8 cellular contexts compared by ENCODE assay signal in the genomic region with DNA sequence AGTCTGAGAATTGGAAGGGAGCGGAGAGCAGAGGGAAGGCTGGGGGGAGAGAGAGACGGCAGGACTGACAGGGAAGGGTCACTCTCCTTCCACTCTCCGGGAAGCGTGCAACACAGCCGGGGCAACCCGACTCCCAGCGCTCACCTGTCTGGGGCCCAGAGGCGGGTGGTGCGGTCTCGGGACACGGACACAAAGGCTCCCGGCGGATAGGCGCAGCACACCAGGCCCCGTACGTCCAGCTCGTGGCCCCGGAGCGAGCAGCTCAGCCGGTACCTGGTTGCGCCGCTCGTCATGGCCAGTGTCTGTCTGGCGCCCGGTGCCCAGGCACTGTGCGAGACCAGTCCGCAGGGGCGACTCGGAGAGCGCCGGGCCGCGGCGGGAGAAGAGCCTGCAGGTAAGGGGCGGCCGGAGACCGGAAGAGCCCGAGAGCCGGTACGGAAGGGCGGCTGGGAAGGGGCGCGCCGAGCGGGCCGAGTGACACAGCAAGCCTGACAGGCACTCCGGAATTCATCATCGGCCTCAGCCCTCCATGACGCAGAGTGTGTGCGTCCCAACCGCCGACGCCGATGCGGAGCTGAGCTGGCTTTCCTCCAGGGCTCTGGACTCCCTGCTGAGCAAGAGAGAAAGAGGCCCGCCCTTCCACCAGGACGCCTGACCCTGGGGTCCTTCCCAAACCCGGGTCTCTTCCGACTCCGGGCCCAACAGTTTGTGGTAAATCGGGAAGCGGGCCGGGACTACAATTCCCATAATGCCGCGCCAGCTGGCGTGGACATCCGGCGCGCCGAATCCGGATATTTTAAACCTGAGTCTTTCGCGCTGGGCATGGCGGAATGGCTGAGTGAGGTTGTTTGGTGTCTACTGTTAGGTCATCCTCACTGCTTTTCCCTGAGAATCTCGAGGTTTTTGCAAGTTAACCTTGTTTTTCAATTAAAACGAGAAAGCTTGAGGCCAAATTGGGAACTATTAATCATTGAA. TPM values are rescaled to one million over a fixed set of nuclear protein-coding genes. Genes with fewer than 3 reads are reported as not detected.
DNase-seq lines count a peak whose midpoint lies in the region; ATAC-seq and TF ChIP-seq lines count a peak whose summit lies in the region.

A gene (minus strand): TSS at position 490 of the 975 bp plus-strand sequence. CDS start 197 bp downstream, at position 293.

- H3K4me1 Mint-ChIP-seq in activated naive CD4-positive, alpha-beta T cell treated with anti-CD3 and anti-CD28 coated beads for 36 hours (ENCODE audit: low read depth): peaks cover 42% of the 10 kb centered on the region

- TF ChIP-seq POLR2A in gastroesophageal sphincter (IDR thresholded peaks at IDR 0.05): peak; percentile 41 to 67

- CTCF ChIA-PET in activated naive CD4-positive, alpha-beta T cell treated with anti-CD3 and anti-CD28 coated beads for 36 hours (lab: Charles Lee): no interaction called here

- H3K4me3 Mint-ChIP-seq in activated naive CD4-positive, alpha-beta T cell treated with anti-CD3 and anti-CD28 coated beads for 36 hours: peak within 1 kb of the TSS; percentile 89

- no peaks in the 10 kb centered on the region for H3K27me3 Mint-ChIP-seq in activated naive CD4-positive, alpha-beta T cell treated with anti-CD3 and anti-CD28 coated beads for 36 hours (ENCODE audit: low read depth)

- TF ChIP-seq EP300 in gastroesophageal sphincter (IDR thresholded peaks at IDR 0.05): no peak

- WGBS in gastroesophageal sphincter (ENCODE audit: low coverage in 1 of 2), 2 donors: 0% methylated on average over 5 to 22 of the region's 76 CpGs

- H3K4me1 ChIP-seq in ES-I3 (ENCODE audit: insufficient read depth, low read length): peaks cover 9% of the 10 kb centered on the region
- H3K4me1 ChIP-seq in SJSA1 (replicated peaks): peaks cover 6% of the 10 kb centered on the region
- peaks cover 6 to 38% (median 13%) of the 10 kb centered on the region in 3 donors for H3K4me1 ChIP-seq in gastroesophageal sphincter

- H3K27ac Mint-ChIP-seq in activated naive CD4-positive, alpha-beta T cell treated with anti-CD3 and anti-CD28 coated beads for 36 hours: peak within 1 kb of the TSS; percentile 97

- H3K27ac ChIP-seq in SJSA1 (peak within 1 kb of the TSS; percentile 100), gastroesophageal sphincter (peak within 1 kb of the TSS; percentile 79 to 98 (median 95))

- peak in 2 of 4 experiments; percentile 28 to 34 for TF ChIP-seq CTCF in gastroesophageal sphincter (IDR thresholded peaks at IDR 0.05)

- H3K36me3 Mint-ChIP-seq in activated naive CD4-positive, alpha-beta T cell treated with anti-CD3 and anti-CD28 coated beads for 36 hours (ENCODE audit: low read depth): peaks cover 15% of the 10 kb centered on the region

- no peaks in the 10 kb centered on the region for H3K27me3 ChIP-seq in H7 (ENCODE audit: control insufficient read depth, insufficient read depth, low read length)
- no peaks in the 10 kb centered on the region for H3K27me3 ChIP-seq in SJSA1 (replicated peaks)
- no peaks in the 10 kb centered on the region for H3K27me3 ChIP-seq in gastroesophageal sphincter

- peak within 1 kb of the TSS; percentile 100 for H3K9ac ChIP-seq in ES-I3 (ENCODE audit: low read depth, low read length)

- no peaks in the 10 kb centered on the region for H3K9me3 Mint-ChIP-seq in activated naive CD4-positive, alpha-beta T cell treated with anti-CD3 and anti-CD28 coated beads for 36 hours

- H3K9me3 ChIP-seq in ES-I3 (ENCODE audit: control insufficient read depth, insufficient read depth, low read length): no peaks in the 10 kb centered on the region
- no peaks in the 10 kb centered on the region for H3K9me3 ChIP-seq in SJSA1 (replicated peaks)
- H3K9me3 ChIP-seq in gastroesophageal sphincter: no peaks in the 10 kb centered on the region

- H3K4me3 ChIP-seq in H7 (ENCODE audit: insufficient read depth, low read depth, low read length): peak within 1 kb of the TSS; percentile 98
- H3K4me3 ChIP-seq in SJSA1: peak within 1 kb of the TSS; percentile 96
- peak within 1 kb of the TSS; percentile 69 to 70 for H3K4me3 ChIP-seq in gastroesophageal sphincter

- intact Hi-C loops in activated naive CD4-positive, alpha-beta T cell treated with anti-CD3 and anti-CD28 coated beads for 36 hours (cut with micrococcal nuclease): loop anchor here (1.0 to 2.0 kb wide), 4 partner anchors 9 to 626 kb away; a partner anchor contains a TSS

- no peaks in the 10 kb centered on the region for H3K36me3 ChIP-seq in ES-I3 (ENCODE audit: insufficient read depth, low read length)
- H3K36me3 ChIP-seq in H7 (replicated peaks; ENCODE audit: control insufficient read depth, insufficient read depth, low read length): no peaks in the 10 kb centered on the region
- peaks cover 8% of the 10 kb centered on the region for H3K36me3 ChIP-seq in SJSA1
- H3K36me3 ChIP-seq in gastroesophageal sphincter: no peaks in the 10 kb centered on the region

- ATAC-seq in gastroesophageal sphincter: peak; percentile 99

- DNase-seq in H7 (peak; percentile 92), M059J (ENCODE audit: low read depth) (peak; percentile 94), SJSA1 (ENCODE audit: low read depth in 1 of 2, low spot score in 2 of 2) (peak; percentile 78 to 91), non-pigmented ciliary epithelial cell (ENCODE audit: low read depth) (peak; percentile 44), superior temporal gyrus (ENCODE audit: extremely low spot score) (peak; percentile 94)
- peak; percentile 90 for DNase-seq in activated naive CD4-positive, alpha-beta T cell treated with anti-CD3 and anti-CD28 coated beads for 36 hours

RNA-seq across cellular contexts. Expression of the gene that starts here (rescaled TPM):
- total RNA-seq in H7 (2014; rRNA removed; shearing (Covaris generic)): 44.6 and 46.5 TPM in 2 replicates
- 48.4 and 52.7 TPM in 2 replicates for total RNA-seq in M059J (2014; rRNA removed; shearing (Covaris generic))
- 19.3 and 22.7 TPM in 2 replicates for total RNA-seq in SJSA1 (2014; rRNA removed; shearing (Covaris generic))
- total RNA-seq in activated naive CD4-positive, alpha-beta T cell treated with anti-CD3 and anti-CD28 coated beads for 36 hours: 10 to 100 TPM; 29.9 to 30.6 TPM
- 10 to 100 TPM; 24.7 to 35.0 (median 32.7) TPM for total RNA-seq in gastroesophageal sphincter

Comparison
In these comparisons a context has a peak if more than half of its experiments do, and no peak if none do; other contexts are left out.
1. Peak in every context shown above with its lines: DNase-seq, ATAC-seq, H3K4me3 ChIP-seq and H3K27ac ChIP-seq.
2. DNase-seq: peak in every context shown above with its lines; median percentile 94 in M059J; 94 in superior temporal gyrus; 92 in H7; 90 in activated naive CD4-positive, alpha-beta T cell treated with anti-CD3 and anti-CD28 coated beads for 36 hours; 84 in SJSA1; 44 in non-pigmented ciliary epithelial cell.